In genomic region chr5:140258873-140259272, GRCh38 we compare ENCODE assay signal across 21 cellular contexts. TPM values are rescaled to one million over a fixed set of nuclear protein-coding genes. Genes with fewer than 3 reads are reported as not detected.
DNase-seq lines count a peak whose midpoint lies in the region; ATAC-seq and TF ChIP-seq lines count a peak whose summit lies in the region.
"Had no signal": no experiment of that assay in that cellular context is flagged by ENCODE, and none has a peak within 500 bp of the region (broad histone marks: within the 10 kb centered on the region; RNA-seq: fewer than 3 reads in every experiment).

No MANE protein-coding gene starts in this region.

- no peak overlapping the region for H3K23ac ChIP-seq in H9 (ENCODE audit: insufficient read length, low read depth, low read length)

- H2AK5ac ChIP-seq in H9 (ENCODE audit: insufficient read length, low read length) = no peak overlapping the region

- DNase-seq in T-helper 1 cell (no peak), H9 (no peak), NCI-H1105 treated with DMSO at 0.1 percent for 48 hours (lab: John Stamatoyannopoulos, UW) (no peak), aorta (no peak), NCI-H2107 treated with DMSO at 0.1 percent for 48 hours (lab: John Stamatoyannopoulos, UW; ENCODE audit: unreplicated experiment) (no peak)
- DNase-seq: activated CD4-positive, alpha-beta T cell treated with anti-CD3 and anti-CD28 coated beads, Interleukin-2, amount 50 U/mL, for 1 hour; activated T-cell treated with anti-CD3 and anti-CD28 coated beads, Interleukin-2, amount 50 U/mL, for 4 hours; amniotic stem cell; effector memory CD4-positive, alpha-beta T cell; NCI-H1417; NCI-H526 treated with DMSO at 0.1 percent for 48 hours; SHP77 treated with DMSO at 0.1 percent for 48 hours; T1000; testis had no signal

- H3K14ac ChIP-seq in H9 (ENCODE audit: insufficient read depth, low read length) = no peak overlapping the region

- peaks cover 5% of the 10 kb centered on the region for H3K79me1 ChIP-seq in H9 (ENCODE audit: insufficient read depth, low read depth, low read length, poor library complexity, severe bottlenecking)

- no peak for ATAC-seq in activated T-helper 17 cell treated with anti-CD3 and anti-CD28 coated beads, Interleukin-2, amount 50 U/mL, for 72 hours (replicated peaks)
- ATAC-seq in aorta (ENCODE audit: low FRiP score) = no peak
- ATAC-seq: natural killer cell treated with Interleukin-12 subunit alpha and Interleukin-12 subunit beta and Interleukin-15 and Interleukin-18, amount 100 ng/mL, for 72 hours had no signal

- no peak overlapping the region for H3K56ac ChIP-seq in H9 (ENCODE audit: insufficient read length, low read depth, low read length)

- H3K4me1 Mint-ChIP-seq in T-helper 1 cell treated with Interleukin-12 subunit alpha and Interleukin-12 subunit beta and Interleukin-4 antibody, amounts not matched to agents 30 μg/mL and 1 μg/mL, for 36 hours (ENCODE audit: low read depth) = peaks cover 49% of the 10 kb centered on the region
- peaks cover 4 to 15% of the 10 kb centered on the region in 2 experiments; a peak in 3 of 4 replicates for H3K4me1 Mint-ChIP-seq in H9
- peaks cover 28% of the 10 kb centered on the region for H3K4me1 Mint-ChIP-seq in activated T-helper 17 cell treated with anti-CD3 and anti-CD28 coated beads, Interleukin-2, amount 50 U/mL, for 72 hours

- peaks cover 28% of the 10 kb centered on the region for H3K36me3 Mint-ChIP-seq in T-helper 1 cell treated with Interleukin-12 subunit alpha and Interleukin-12 subunit beta and Interleukin-4 antibody, amounts not matched to agents 30 μg/mL and 1 μg/mL, for 36 hours (ENCODE audit: low read depth)
- peaks cover 4 to 15% (median 6%) of the 10 kb centered on the region in 3 experiments for H3K36me3 Mint-ChIP-seq in H9 (ENCODE audit: insufficient read depth in 1 of 3, low read depth in 3 of 3)
- peaks cover 18% of the 10 kb centered on the region for H3K36me3 Mint-ChIP-seq in activated T-helper 17 cell treated with anti-CD3 and anti-CD28 coated beads, Interleukin-2, amount 50 U/mL, for 72 hours (ENCODE audit: low read depth)

- H3K4me1 ChIP-seq in H9 (ENCODE audit: insufficient read depth, low read length) (peaks cover 3% of the 10 kb centered on the region; the same call in 1 of the 2 replicates), mucosa of rectum (ENCODE audit: control insufficient read depth in 2 of 2, insufficient read depth in 2 of 2, low read length in 2 of 2) (peaks cover 27 to 38% of the 10 kb centered on the region in 2 donors), aorta (ENCODE audit: control insufficient read depth in 1 of 2, insufficient read depth in 2 of 2, low read length in 2 of 2) (peaks cover 2 to 3% of the 10 kb centered on the region in 2 donors)

- peaks cover 4% of the 10 kb centered on the region for H3K9me3 Mint-ChIP-seq in T-helper 1 cell treated with Interleukin-12 subunit alpha and Interleukin-12 subunit beta and Interleukin-4 antibody, amounts not matched to agents 30 μg/mL and 1 μg/mL, for 36 hours
- no peaks in the 10 kb centered on the region for H3K9me3 Mint-ChIP-seq in H9
- H3K9me3 Mint-ChIP-seq in activated T-helper 17 cell treated with anti-CD3 and anti-CD28 coated beads, Interleukin-2, amount 50 U/mL, for 72 hours = peaks cover 4% of the 10 kb centered on the region
- H3K9me3 Mint-ChIP-seq: activated T-cell treated with anti-CD3 and anti-CD28 coated beads, Interleukin-2, amount 50 U/mL, for 4 hours; natural killer cell treated with Interleukin-12 subunit alpha and Interleukin-12 subunit beta and Interleukin-15 and Interleukin-18, amount 100 ng/mL, for 72 hours had no signal

- no CpG with 5 or more reads among the region's 4 CpGs for WGBS in H9 (ENCODE audit: extremely low coverage, insufficient read length, low lambda C conversion rate)
- WGBS in aorta, 2 donors = 92 to 94% methylated on average over 4 of the region's 4 CpGs

- H3K9ac ChIP-seq in H9 (ENCODE audit: extremely low read depth, insufficient read length, low read length) = no peak overlapping the region
- no peak overlapping the region for H3K9ac ChIP-seq in mucosa of rectum (ENCODE audit: low read depth in 1 of 2, low read length in 2 of 2)

- no peak overlapping the region for H3K27ac ChIP-seq in H9 (ENCODE audit: insufficient read length, low read depth, low read length)
- H3K27ac ChIP-seq in mucosa of rectum (ENCODE audit: low read depth in 2 of 2, low read length in 2 of 2) = peak overlapping the region; percentile 62 to 71
- no peak overlapping the region for H3K27ac ChIP-seq in aorta (ENCODE audit: low read depth in 1 of 2, low read length in 2 of 2)
- H3K27ac ChIP-seq: 22Rv1, prostate gland, testis had no signal

- H4K5ac ChIP-seq in H9 (ENCODE audit: insufficient read length, low read depth, low read length) = no peak overlapping the region

- TF ChIP-seq CTCF in H9 (conservative IDR thresholded peaks at IDR 0.05) = no peak

- H2BK15ac ChIP-seq in H9 (ENCODE audit: low read depth, low read length) = no peak overlapping the region

- no peak overlapping the region for H2BK5ac ChIP-seq in H9 (ENCODE audit: insufficient read length, low read length)

- no peaks in the 10 kb centered on the region for H3K23me2 ChIP-seq in H9 (ENCODE audit: insufficient read length, low read depth, low read length, poor library complexity, severe bottlenecking)

- H3K36me3 ChIP-seq in mucosa of rectum (ENCODE audit: control insufficient read depth in 2 of 2, insufficient read depth in 2 of 2, low read length in 2 of 2) (peaks cover 0 to 4% of the 10 kb centered on the region in 2 donors), aorta (ENCODE audit: control insufficient read depth in 1 of 2, insufficient read depth in 2 of 2, low read length in 1 of 2) (peaks cover 0 to 2% of the 10 kb centered on the region in 2 donors)
- H3K36me3 ChIP-seq: prostate gland had no signal

- intact Hi-C loops in aorta (cut with DNase I) = no loop called here

- no peak overlapping the region for H3T11ph ChIP-seq in H9 (ENCODE audit: low read length)

- H2BK12ac ChIP-seq in H9 (ENCODE audit: insufficient read length, low read depth, low read length) = no peak overlapping the region

- 0 out of 2 replicates have a peak, but pooled peaks cover 1% of the 10 kb centered on the region for H3K79me2 ChIP-seq in H9 (ENCODE audit: insufficient read depth, low read length)

- no peak overlapping the region for H3K4ac ChIP-seq in H9 (ENCODE audit: low read depth, low read length)

- no peak overlapping the region for H2AFZ ChIP-seq in H9 (ENCODE audit: low read length)

- no peaks in the 10 kb centered on the region for H3K27me3 ChIP-seq in H9 (ENCODE audit: insufficient read depth, low read length)
- H3K27me3 ChIP-seq in mucosa of rectum (ENCODE audit: control insufficient read depth in 2 of 2, insufficient read depth in 2 of 2, low read length in 2 of 2) = no peaks in the 10 kb centered on the region
- H3K27me3 ChIP-seq in aorta (ENCODE audit: control insufficient read depth in 1 of 2, insufficient read depth in 2 of 2, low read length in 1 of 2) = no peaks in the 10 kb centered on the region
- H3K27me3 ChIP-seq: testis had no signal

- peak overlapping the region; percentile 15 for H3K4me3 Mint-ChIP-seq in T-helper 1 cell treated with Interleukin-12 subunit alpha and Interleukin-12 subunit beta and Interleukin-4 antibody, amounts not matched to agents 30 μg/mL and 1 μg/mL, for 36 hours
- no peak overlapping the region for H3K4me3 Mint-ChIP-seq in H9
- H3K4me3 Mint-ChIP-seq in activated T-helper 17 cell treated with anti-CD3 and anti-CD28 coated beads, Interleukin-2, amount 50 U/mL, for 72 hours = peak overlapping the region; percentile 30
- H3K4me3 Mint-ChIP-seq: activated T-cell treated with anti-CD3 and anti-CD28 coated beads, Interleukin-2, amount 50 U/mL, for 4 hours; B cell; natural killer cell treated with Interleukin-12 subunit alpha and Interleukin-12 subunit beta and Interleukin-15 and Interleukin-18, amount 100 ng/mL, for 72 hours had no signal

- H2BK120ac ChIP-seq in H9 (ENCODE audit: low read depth, low read length, poor library complexity, severe bottlenecking) = no peak overlapping the region

- H4K91ac ChIP-seq in H9 (ENCODE audit: insufficient read length, low read depth, low read length) = no peak overlapping the region

- H3K4me2 ChIP-seq in H9 (ENCODE audit: insufficient read depth, insufficient read length, low read length) = no peak overlapping the region

- H3K4me3 ChIP-seq in mucosa of rectum (ENCODE audit: low read length in 2 of 2) = no peak overlapping the region
- H3K4me3 ChIP-seq in aorta (ENCODE audit: low read length in 2 of 2) = no peak overlapping the region
- H3K4me3 ChIP-seq: prostate gland, testis had no signal

- H3K9me3 ChIP-seq in H9 (ENCODE audit: control insufficient read depth, low read depth, low read length) (no peaks in the 10 kb centered on the region), mucosa of rectum (ENCODE audit: control insufficient read depth in 2 of 2, low read length in 2 of 2) (no peaks in the 10 kb centered on the region), aorta (ENCODE audit: control insufficient read depth, low read length) (no peaks in the 10 kb centered on the region)
- H3K9me3 ChIP-seq: prostate gland, testis had no signal

- H4K20me1 ChIP-seq in H9 (ENCODE audit: control insufficient read depth, insufficient read depth, insufficient read length) = no peaks in the 10 kb centered on the region

- no peak overlapping the region for H4K8ac ChIP-seq in H9 (replicated peaks; ENCODE audit: insufficient read length, low read depth, low read length)

- peak overlapping the region; percentile 83 for H2BK20ac ChIP-seq in H9 (ENCODE audit: low read depth, low read length, poor library complexity, severe bottlenecking)

- H3K27ac Mint-ChIP-seq in T-helper 1 cell treated with Interleukin-12 subunit alpha and Interleukin-12 subunit beta and Interleukin-4 antibody, amounts not matched to agents 30 μg/mL and 1 μg/mL, for 36 hours = peak overlapping the region; percentile 73
- H3K27ac Mint-ChIP-seq in H9 = no peak overlapping the region; a peak in 1 of 7 replicates
- H3K27ac Mint-ChIP-seq in activated T-helper 17 cell treated with anti-CD3 and anti-CD28 coated beads, Interleukin-2, amount 50 U/mL, for 72 hours = peak overlapping the region; percentile 80
- H3K27ac Mint-ChIP-seq: B cell had no signal

- no peaks in the 10 kb centered on the region for H3K27me3 Mint-ChIP-seq in T-helper 1 cell treated with Interleukin-12 subunit alpha and Interleukin-12 subunit beta and Interleukin-4 antibody, amounts not matched to agents 30 μg/mL and 1 μg/mL, for 36 hours (ENCODE audit: low read depth)
- H3K27me3 Mint-ChIP-seq in H9 (ENCODE audit: low read depth) = no peaks in the 10 kb centered on the region
- no peaks in the 10 kb centered on the region for H3K27me3 Mint-ChIP-seq in activated T-helper 17 cell treated with anti-CD3 and anti-CD28 coated beads, Interleukin-2, amount 50 U/mL, for 72 hours
- H3K27me3 Mint-ChIP-seq: B cell; natural killer cell treated with Interleukin-12 subunit alpha and Interleukin-12 subunit beta and Interleukin-15 and Interleukin-18, amount 100 ng/mL, for 72 hours had no signal

- no peak overlapping the region for H3K18ac ChIP-seq in H9 (ENCODE audit: insufficient read length, low read depth, low read length)

RNA-seq across cellular contexts. Expression of gene PFDN1, which starts 44.0 kb away (rescaled TPM):
- total RNA-seq in H9 (2021) (56.2 and 58.3 TPM in 2 replicates), aorta (10 to 100 TPM; 31.8 to 43.6 TPM)
- 10 to 100 TPM; 40.1 to 64.1 TPM for total RNA-seq in activated T-helper 17 cell treated with anti-CD3 and anti-CD28 coated beads, Interleukin-2, amount 50 U/mL, for 72 hours
- 10 to 100 TPM; 74.1 to 89.5 TPM for polyA plus RNA-seq in aorta

Comparison
In these comparisons a context has a peak if more than half of its experiments do, and no peak if none do; other contexts are left out.
1. H3K27ac Mint-ChIP-seq: peak in T-helper 1 cell treated with Interleukin-12 subunit alpha and Interleukin-12 subunit beta and Interleukin-4 antibody, amounts not matched to agents 30 μg/mL and 1 μg/mL, for 36 hours (single experiment) and activated T-helper 17 cell treated with anti-CD3 and anti-CD28 coated beads, Interleukin-2, amount 50 U/mL, for 72 hours (single experiment); none in H9 (0 of 3).
2. H3K4me3 Mint-ChIP-seq: peak in T-helper 1 cell treated with Interleukin-12 subunit alpha and Interleukin-12 subunit beta and Interleukin-4 antibody, amounts not matched to agents 30 μg/mL and 1 μg/mL, for 36 hours (single experiment) and activated T-helper 17 cell treated with anti-CD3 and anti-CD28 coated beads, Interleukin-2, amount 50 U/mL, for 72 hours (single experiment); none in H9 (0 of 2).
3. H3K27ac ChIP-seq: peak in mucosa of rectum (2 of 2); none in H9 (single experiment) and aorta (0 of 2).